19 cellular contexts compared by ENCODE assay signal in the genomic region with DNA sequence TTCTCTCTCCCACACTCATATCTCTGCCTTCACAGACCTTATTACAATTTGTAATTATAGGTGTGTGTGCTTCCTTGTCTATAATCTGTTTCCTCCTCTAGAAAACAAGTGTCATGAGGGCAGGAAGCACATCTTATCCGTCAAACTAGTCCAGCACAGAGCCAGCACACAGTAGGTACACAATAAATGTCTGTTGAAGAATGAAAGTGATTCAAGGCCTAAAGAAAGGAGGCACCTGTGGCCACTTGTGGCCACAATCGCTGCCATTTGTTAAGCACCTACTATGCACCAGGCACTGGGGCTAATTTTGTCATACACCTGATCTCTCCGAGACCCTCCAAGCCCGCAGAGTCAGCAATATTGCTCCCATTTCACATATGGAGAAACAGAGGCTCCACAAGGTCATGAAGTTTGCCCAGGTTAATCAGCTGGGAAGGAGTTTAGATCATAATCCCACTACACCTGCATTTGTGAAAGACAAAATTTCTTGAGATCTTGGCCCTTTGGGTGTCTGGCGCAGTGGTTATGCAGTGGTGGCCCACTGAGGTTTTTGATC.
A peak's percentile ranks its signal among the peaks of the same experiment; 100 is the strongest.
DNase-seq lines count a peak whose midpoint lies in the region; ATAC-seq, FAIRE-seq and TF ChIP-seq lines count a peak whose summit lies in the region.
"Had no signal": no experiment of that assay in that cellular context is flagged by ENCODE, and none has a peak within 500 bp of the region (broad histone marks: within the 10 kb centered on the region; RNA-seq: fewer than 3 reads in every experiment).

No MANE protein-coding gene starts in this region.

- H3K9me3 ChIP-seq in K562 (replicated peaks; ENCODE audit: control insufficient read depth, insufficient read depth, low read depth, low read length) (no peaks in the 10 kb centered on the region), right cardiac atrium (ENCODE audit: control insufficient read depth, low read length) (no peaks in the 10 kb centered on the region), parathyroid adenoma (ENCODE audit: control insufficient read depth, low read length) (no peaks in the 10 kb centered on the region), tibial nerve (no peaks in the 10 kb centered on the region), OCI-LY7 (ENCODE audit: low read length) (no peaks in the 10 kb centered on the region)

- no peaks in the 10 kb centered on the region for H3K9me1 ChIP-seq in K562 (ENCODE audit: control insufficient read depth, insufficient read depth, low read length)

- no peak overlapping the region for H3K27ac ChIP-seq in K562 (ENCODE audit: extremely low read depth, low read depth, low read length)
- H3K27ac ChIP-seq in right cardiac atrium (ENCODE audit: low read length): peak overlapping the region; percentile 70
- peak overlapping the region; percentile 29 for H3K27ac ChIP-seq in parathyroid adenoma
- peak overlapping the region; percentile 0 to 94 (median 66) for H3K27ac ChIP-seq in tibial nerve
- no peak overlapping the region for H3K27ac ChIP-seq in OCI-LY7 (ENCODE audit: low read depth, low read length, poor library complexity, severe bottlenecking)

- WGBS in K562 (ENCODE audit: insufficient coverage, low coverage, missing lambda C conversion rate): 4% methylated on average over 5 of the region's 5 CpGs
- WGBS in right cardiac atrium: 88% methylated on average over 5 of the region's 5 CpGs
- WGBS in tibial nerve, 2 donors: 71 to 76% methylated on average over 5 of the region's 5 CpGs

- in situ Hi-C loops in K562 (cut with MboI): no loop called here
- in situ Hi-C loops in G401 (cut with HindIII; ENCODE audit: low sequenced_read_pairs): no loop called here

- DNase-seq in K562 (ENCODE audit: extremely low read depth in 1 of 4, low spot score in 3 of 4): no peak
- DNase-seq in right cardiac atrium: peak in 2 of 3 donors; percentile 4 to 7
- DNase-seq in tibial nerve (ENCODE audit: low spot score in 2 of 2): no peak
- DNase-seq in stimulated activated CD4-positive, alpha-beta T cell treated with anti-CD3 and anti-CD28 coated beads, Interleukin-1b, Interleukin-23, amount 100 ng/mL, for 48 hours: no peak
- no peak for DNase-seq in G401 (ENCODE audit: low spot score)
- DNase-seq in OCI-LY7 (ENCODE audit: low spot score): no peak
- DNase-seq in DMS 273 (lab: John Stamatoyannopoulos, UW; ENCODE audit: unreplicated experiment): no peak
- DNase-seq: activated CD4-positive, alpha-beta T cell treated with anti-CD3 and anti-CD28 coated beads for 4 hours; COR-L47; cortex of kidney; EL; foreskin melanocyte; H9; naive thymus-derived CD4-positive, alpha-beta T cell; NCI-H187 treated with DMSO at 0.1 percent for 48 hours; NCI-H446; NK-92 treated with Interleukin-12 subunit alpha and Interleukin-12 subunit beta, amount 100 ng/mL, for 24 hours had no signal

- H4K20me1 ChIP-seq in K562 (replicated peaks; ENCODE audit: control insufficient read depth, insufficient read depth, low read length) (no peaks in the 10 kb centered on the region; the same call in 1 of the 2 replicates), OCI-LY7 (ENCODE audit: insufficient read depth, low read length) (no peaks in the 10 kb centered on the region)

- no peak for FAIRE-seq in K562 (lab: Jason Lieb, UNC)

- no peaks in the 10 kb centered on the region for H3K36me3 ChIP-seq in K562 (ENCODE audit: control insufficient read depth, insufficient read depth, low read length)
- no peaks in the 10 kb centered on the region for H3K36me3 ChIP-seq in parathyroid adenoma (ENCODE audit: control insufficient read depth, insufficient read depth, low read length)
- H3K36me3 ChIP-seq in tibial nerve: peaks cover 0 to 8% (median 0%) of the 10 kb centered on the region in 3 donors
- no peaks in the 10 kb centered on the region for H3K36me3 ChIP-seq in OCI-LY7 (ENCODE audit: insufficient read depth, low read length)

- intact Hi-C loops in K562 (cut with micrococcal nuclease): no loop called here
- intact Hi-C loops in right cardiac atrium (cut with DNase I): no loop called here
- intact Hi-C loops in OCI-LY7 (cut with micrococcal nuclease; ENCODE audit: unreplicated experiment): no loop called here

- no peak for TF ChIP-seq CTCF in K562 (IDR thresholded peaks at IDR 0.05 in 2 of 3, conservative IDR thresholded peaks at IDR 0.05 in 1 of 3; ENCODE audit: insufficient read depth in 2 of 3, low read depth in 1 of 3, low read length in 3 of 3)
- no peak for TF ChIP-seq CTCF in parathyroid adenoma (IDR thresholded peaks at IDR 0.05)
- TF ChIP-seq CTCF in tibial nerve (IDR thresholded peaks at IDR 0.05): no peak
- no peak for TF ChIP-seq CTCF in OCI-LY7 (conservative IDR thresholded peaks at IDR 0.05; ENCODE audit: low read length)

- peaks cover 0 to 24% of the 10 kb centered on the region in 2 experiments; a peak in 3 of 5 replicates for H3K27me3 ChIP-seq in K562 (ENCODE audit: control insufficient read depth in 2 of 2, insufficient read depth in 2 of 2, low read length in 2 of 2)
- no peaks in the 10 kb centered on the region for H3K27me3 ChIP-seq in right cardiac atrium (ENCODE audit: control insufficient read depth, insufficient read depth)
- no peaks in the 10 kb centered on the region for H3K27me3 ChIP-seq in parathyroid adenoma (ENCODE audit: control insufficient read depth, insufficient read depth, low read length)
- no peaks in the 10 kb centered on the region for H3K27me3 ChIP-seq in tibial nerve

- no TSS peak for BruUV-seq in K562 (replicated peaks; lab: Mats Ljungman, UMichigan)
- no TSS peak for BruUV-seq in OCI-LY7 (replicated peaks; lab: Mats Ljungman, UMichigan)

- TF ChIP-seq POLR2A in K562 (conservative IDR thresholded peaks at IDR 0.05) (no peak), tibial nerve (IDR thresholded peaks at IDR 0.05) (no peak)

- H2AFZ ChIP-seq in K562 (ENCODE audit: low read depth, low read length) (no peak overlapping the region), parathyroid adenoma (no peak overlapping the region), OCI-LY7 (ENCODE audit: low read length) (no peak overlapping the region)

- ATAC-seq in K562 (no peak), right cardiac atrium (no peak)
- ATAC-seq: naive thymus-derived CD4-positive, alpha-beta T cell; stimulated activated effector memory CD8-positive, alpha-beta T cell treated with anti-CD3 and anti-CD28 coated beads, Interleukin-12 subunit alpha, Interleukin-12 subunit beta, amount 100 ng/mL, for 72 hours had no signal

- TF ChIP-seq RAD21 in K562 (CRISPR knock-in tag; conservative IDR thresholded peaks at IDR 0.05 in 1 of 2, IDR thresholded peaks at IDR 0.05 in 1 of 2): no peak

- H3K9me2 ChIP-seq in OCI-LY7 (ENCODE audit: insufficient read depth, low read length): no peaks in the 10 kb centered on the region

- H3K4me1 ChIP-seq in K562 (replicated peaks in 1 of 2; ENCODE audit: control insufficient read depth in 2 of 2, insufficient read depth in 2 of 2, low read length in 2 of 2) (no peaks in the 10 kb centered on the region), right cardiac atrium (ENCODE audit: control insufficient read depth, insufficient read depth, low read length) (peaks cover 67% of the 10 kb centered on the region), parathyroid adenoma (peaks cover 39% of the 10 kb centered on the region), tibial nerve (peaks cover 3 to 99% (median 78%) of the 10 kb centered on the region in 4 donors), OCI-LY7 (ENCODE audit: insufficient read depth, low read length, poor library complexity, severe bottlenecking) (no peaks in the 10 kb centered on the region)

- H3K4me2 ChIP-seq in K562 (ENCODE audit: insufficient read depth, low read length) (no peak overlapping the region), parathyroid adenoma (ENCODE audit: low read length) (no peak overlapping the region), OCI-LY7 (ENCODE audit: low read length) (no peak overlapping the region)

- H3K79me2 ChIP-seq in K562 (ENCODE audit: control insufficient read depth, insufficient read depth, low read length) (no peaks in the 10 kb centered on the region), parathyroid adenoma (peaks cover 90% of the 10 kb centered on the region), OCI-LY7 (ENCODE audit: insufficient read depth, low read depth, low read length) (no peaks in the 10 kb centered on the region)

- H3K4me3 ChIP-seq in K562: no peak overlapping the region
- no peak overlapping the region for H3K4me3 ChIP-seq in right cardiac atrium (ENCODE audit: low read length)
- H3K4me3 ChIP-seq in parathyroid adenoma (ENCODE audit: low read depth, low read length): no peak overlapping the region
- no peak overlapping the region for H3K4me3 ChIP-seq in tibial nerve
- H3K4me3 ChIP-seq in OCI-LY7 (ENCODE audit: low read depth, low read length, poor library complexity, severe bottlenecking): no peak overlapping the region

- CTCF ChIA-PET in K562 (lab: Yijun Ruan, JAX; ENCODE audit: low intra/inter-chr PET ratio): no interaction called here
- CTCF ChIA-PET in OCI-LY7 (lab: Charles Lee; ENCODE audit: unreplicated experiment): no interaction called here

- POLR2A ChIA-PET in K562 (lab: Yijun Ruan, JAX): no interaction called here
- POLR2A ChIA-PET in OCI-LY7 (lab: Charles Lee): no interaction called here

- TF ChIP-seq EP300 in K562 (IDR thresholded peaks at IDR 0.05; ENCODE audit: low read length) (no peak), tibial nerve (IDR thresholded peaks at IDR 0.05) (no peak)

- H3K9ac ChIP-seq in K562 (ENCODE audit: insufficient read depth in 1 of 2, low read depth in 2 of 2, low read length in 2 of 2) (no peak overlapping the region), parathyroid adenoma (no peak overlapping the region)

TF ChIP-seq in K562, 482 proteins besides CTCF, POLR2A, EP300 and RAD21 (continues in another document):
- TF ChIP-seq ZKSCAN1 (IDR thresholded peaks at IDR 0.05; ENCODE audit: low read depth, low read length): peak; percentile 79
- no peak for TF ChIP-seq CREB3 (tag; conservative IDR thresholded peaks at IDR 0.05; ENCODE audit: low read depth)
- TF ChIP-seq ZNF316 (IDR thresholded peaks at IDR 0.05): 0 out of 2 replicates have a peak, but pooled peaks have one; percentile 8

Comparison
In these comparisons a context has a peak if more than half of its experiments do, and no peak if none do; other contexts are left out.
1. DNase-seq: peak in right cardiac atrium (2 of 3); none in K562 (0 of 4), tibial nerve (0 of 2), stimulated activated CD4-positive, alpha-beta T cell treated with anti-CD3 and anti-CD28 coated beads, Interleukin-1b, Interleukin-23, amount 100 ng/mL, for 48 hours (single experiment), G401 (single experiment), OCI-LY7 (single experiment) and DMS 273 (single experiment).
2. H3K27ac ChIP-seq: peak in right cardiac atrium (single experiment), parathyroid adenoma (single experiment) and tibial nerve (4 of 4); none in K562 (single experiment) and OCI-LY7 (single experiment).